ENCODE assay signal across 9 cellular contexts in the genomic region with DNA sequence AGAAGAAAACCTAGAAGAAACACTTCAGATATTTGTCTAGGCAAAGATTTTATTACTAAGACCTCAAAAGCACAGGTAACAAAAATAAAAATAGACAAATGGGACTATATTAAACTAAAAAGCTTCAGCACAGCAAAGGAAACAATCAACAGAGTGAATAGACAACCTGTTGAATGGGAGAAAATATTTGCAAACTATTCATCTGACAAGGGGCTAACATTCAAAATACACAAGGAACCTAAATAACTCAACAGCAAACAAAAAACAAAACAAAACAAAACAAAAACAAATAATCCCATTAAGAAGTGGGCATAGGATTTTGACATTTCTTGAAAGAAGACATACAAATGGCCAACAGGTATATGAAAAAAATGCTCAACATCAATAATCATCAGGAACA.
"Had no signal": no experiment of that assay in that cellular context is flagged by ENCODE, and none has a peak within 500 bp of the region (broad histone marks: within the 10 kb centered on the region; RNA-seq: fewer than 3 reads in every experiment).

No MANE protein-coding gene starts in this region.

- H3K9ac ChIP-seq: KMS-11 had no signal

- H3K27ac ChIP-seq: KMS-11 had no signal

- H3K36me3 ChIP-seq: HAP-1 had no signal

- H3K9me3 ChIP-seq: HAP-1 had no signal

- DNase-seq: H7, IMR-90, Karpas-422 had no signal

- H3K4me1 Mint-ChIP-seq: GM23338 had no signal

- H3K4me3 Mint-ChIP-seq: GM23338 had no signal

- ATAC-seq: GM23338, HCT116, K562 had no signal

- H3K4me1 ChIP-seq: HAP-1 had no signal

- H3K4me3 ChIP-seq: GM23338, HAP-1, K562 had no signal

- H3K27ac Mint-ChIP-seq: GM23338 had no signal

- FAIRE-seq: HTR-8/SVneo, K562 had no signal
